Comparison of ENCODE assay signal across 8 cellular contexts in the genomic region with DNA sequence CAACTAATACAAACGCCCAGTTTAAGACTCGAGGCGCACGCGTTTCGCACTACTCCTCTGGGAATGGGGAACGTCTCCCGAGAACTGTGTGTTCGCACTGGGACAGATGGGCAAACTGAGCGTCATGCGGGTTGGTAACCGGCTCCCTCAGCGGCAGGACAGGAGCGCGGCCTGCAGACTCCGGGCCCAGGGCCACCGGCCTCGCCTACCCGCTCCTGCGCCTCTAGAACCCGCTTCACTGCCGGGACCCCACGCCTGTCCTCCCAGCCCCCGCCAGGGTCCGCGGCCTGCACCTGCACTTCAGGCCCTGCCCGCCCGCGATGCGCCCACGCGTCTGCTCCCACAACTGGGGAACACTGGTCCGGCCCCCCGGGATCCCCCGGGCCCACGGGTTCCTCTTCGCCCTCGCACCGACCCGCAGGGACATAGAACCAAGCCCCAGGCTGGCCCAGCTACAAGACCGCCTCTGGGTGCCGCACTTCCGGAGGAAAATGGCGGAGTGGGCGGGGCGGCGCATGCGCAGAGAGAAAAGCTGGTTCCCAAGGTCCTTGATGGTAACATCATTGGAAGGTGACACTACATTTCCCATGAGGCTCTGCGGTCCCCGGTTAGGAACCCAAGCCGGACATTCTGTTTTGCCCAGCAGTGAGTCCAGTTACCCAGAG. TPM values are rescaled to one million over a fixed set of nuclear protein-coding genes. Genes with fewer than 3 reads are reported as not detected.
DNase-seq lines count a peak whose midpoint lies in the region; ATAC-seq and TF ChIP-seq lines count a peak whose summit lies in the region.
"Not testable (repeated sequence)": the region's sequence is repeated elsewhere in the genome, so short reads cannot be mapped to it uniquely, and the experiment has no call there.

A gene (minus strand): TSS at position 459 of the 665 bp plus-strand sequence. CDS start 2,187 bp downstream, outside the sequence.

- not testable (repeated sequence) for H3K4me1 ChIP-seq in CD8-positive, alpha-beta memory T cell (ENCODE audit: insufficient read depth, low read length)

- CTCF ChIA-PET in CD8-positive, alpha-beta memory T cell (lab: Charles Lee) = not testable (repeated sequence)

- H3K27ac Mint-ChIP-seq in CD8-positive, alpha-beta memory T cell = peak within 1 kb of the TSS; percentile 83 to 94 (median 90)
- H3K27ac Mint-ChIP-seq in activated CD4-positive, alpha-beta T cell treated with anti-CD3 and anti-CD28 coated beads, Interleukin-2, amount 10 ng/mL, durations not matched to agents 24 days and 14 days = peak within 1 kb of the TSS; percentile 93

- H3K4me3 Mint-ChIP-seq in CD8-positive, alpha-beta memory T cell = peak within 1 kb of the TSS; percentile 87 to 97 (median 89)
- H3K4me3 Mint-ChIP-seq in activated CD4-positive, alpha-beta T cell treated with anti-CD3 and anti-CD28 coated beads, Interleukin-2, amount 10 ng/mL, durations not matched to agents 24 days and 14 days = peak within 1 kb of the TSS; percentile 92

- not testable (repeated sequence) for TF ChIP-seq CTCF in omental fat pad (IDR thresholded peaks at IDR 0.05)

- peak within 1 kb of the TSS; percentile 51 for H3K27ac ChIP-seq in CD8-positive, alpha-beta memory T cell (ENCODE audit: low read depth, low read length)

- peaks cover 5 to 35% (median 32%) of the 10 kb centered on the region in 3 donors for H3K36me3 Mint-ChIP-seq in CD8-positive, alpha-beta memory T cell
- peaks cover 34% of the 10 kb centered on the region for H3K36me3 Mint-ChIP-seq in activated CD4-positive, alpha-beta T cell treated with anti-CD3 and anti-CD28 coated beads, Interleukin-2, amount 10 ng/mL, durations not matched to agents 24 days and 14 days (ENCODE audit: low read depth)

- peaks cover 4 to 16% (median 7%) of the 10 kb centered on the region in 5 donors for H3K9me3 Mint-ChIP-seq in CD8-positive, alpha-beta memory T cell
- peaks cover 36% of the 10 kb centered on the region for H3K9me3 Mint-ChIP-seq in activated CD4-positive, alpha-beta T cell treated with anti-CD3 and anti-CD28 coated beads, Interleukin-2, amount 10 ng/mL, durations not matched to agents 24 days and 14 days

- POLR2A ChIA-PET in CD8-positive, alpha-beta memory T cell (lab: Charles Lee) = not testable (repeated sequence)

- DNase-seq in CD8-positive, alpha-beta memory T cell = peak; percentile 78 to 95 (median 87)
- DNase-seq in NCI-H526 treated with DMSO at 0.1 percent for 48 hours (lab: John Stamatoyannopoulos, UW) (peak; percentile 3), brain pericyte (ENCODE audit: low read depth, low spot score) (peak; percentile 72), left cardiac atrium (peak; percentile 96), omental fat pad (ENCODE audit: low spot score) (peak; percentile 64)
- DNase-seq in activated CD4-positive, alpha-beta T cell treated with anti-CD3 and anti-CD28 coated beads, Interleukin-2, amount 10 ng/mL, durations not matched to agents 24 days and 14 days = peak; percentile 98
- DNase-seq in stimulated activated CD8-positive, alpha-beta memory T cell treated with anti-CD3 and anti-CD28 coated beads, Interleukin-7, amount 100 ng/mL, for 24 hours (ENCODE audit: low read depth) = peak; percentile 94

- intact Hi-C loops in activated CD4-positive, alpha-beta T cell treated with anti-CD3 and anti-CD28 coated beads, Interleukin-2, amount 10 ng/mL, durations not matched to agents 24 days and 14 days (cut with micrococcal nuclease); left cardiac atrium (cut with DNase I): not testable (repeated sequence)

- not testable (repeated sequence) for H3K27me3 ChIP-seq in CD8-positive, alpha-beta memory T cell (ENCODE audit: insufficient read depth, low read length, poor library complexity, severe bottlenecking)

- not testable (repeated sequence) for H3K9me3 ChIP-seq in CD8-positive, alpha-beta memory T cell (ENCODE audit: low read length)

- H3K4me3 ChIP-seq in CD8-positive, alpha-beta memory T cell (ENCODE audit: low read length) = peak within 1 kb of the TSS; percentile 63

- H3K27me3 Mint-ChIP-seq in CD8-positive, alpha-beta memory T cell; activated CD4-positive, alpha-beta T cell treated with anti-CD3 and anti-CD28 coated beads, Interleukin-2, amount 10 ng/mL, durations not matched to agents 24 days and 14 days: not testable (repeated sequence)

- ATAC-seq in HG03469 (IDR thresholded peaks at IDR 0.05; ENCODE audit: unreplicated experiment) = peak; percentile 65
- not testable (repeated sequence) for ATAC-seq in left cardiac atrium; omental fat pad (ENCODE audit: low FRiP score)

- H3K36me3 ChIP-seq in CD8-positive, alpha-beta memory T cell (ENCODE audit: insufficient read depth, low read length) = not testable (repeated sequence)

- H3K4me1 Mint-ChIP-seq in CD8-positive, alpha-beta memory T cell = peaks cover 12 to 38% (median 25%) of the 10 kb centered on the region in 3 donors
- not testable (repeated sequence) for H3K4me1 Mint-ChIP-seq in activated CD4-positive, alpha-beta T cell treated with anti-CD3 and anti-CD28 coated beads, Interleukin-2, amount 10 ng/mL, durations not matched to agents 24 days and 14 days

RNA-seq across cellular contexts. Expression of the gene that starts here (rescaled TPM):
- 1 to 10 TPM; 7.2 to 7.3 TPM for total RNA-seq in CD8-positive, alpha-beta memory T cell
- 6.1 TPM for polyA plus RNA-seq in CD8-positive, alpha-beta memory T cell
- 10.3 and 10.8 TPM in 2 replicates for total RNA-seq in activated CD4-positive, alpha-beta T cell treated with anti-CD3 and anti-CD28 coated beads, Interleukin-2, amount 10 ng/mL, durations not matched to agents 24 days and 14 days
- total RNA-seq in left cardiac atrium = 1 to 10 TPM; 8.5 to 8.7 TPM
- 10 to 100 TPM in 2 of 4 donors, 1 to 10 TPM in 2; 5.8 to 15.9 (median 10.0) TPM for total RNA-seq in omental fat pad

Comparison
In these comparisons a context has a peak if more than half of its experiments do, and no peak if none do; other contexts are left out.
1. DNase-seq: peak in every context shown above with its lines; median percentile 98 in activated CD4-positive, alpha-beta T cell treated with anti-CD3 and anti-CD28 coated beads, Interleukin-2, amount 10 ng/mL, durations not matched to agents 24 days and 14 days; 96 in left cardiac atrium; 94 in stimulated activated CD8-positive, alpha-beta memory T cell treated with anti-CD3 and anti-CD28 coated beads, Interleukin-7, amount 100 ng/mL, for 24 hours; 87 in CD8-positive, alpha-beta memory T cell; 72 in brain pericyte; 64 in omental fat pad; 3 in NCI-H526 treated with DMSO at 0.1 percent for 48 hours.